22 cellular contexts compared by ENCODE assay signal in genomic region chr2:65371094-65371474, GRCh38.
A peak's percentile ranks its signal among the peaks of the same experiment; 100 is the strongest.
DNase-seq lines count a peak whose midpoint lies in the region; ATAC-seq and TF ChIP-seq lines count a peak whose summit lies in the region.
"Had no signal": no experiment of that assay in that cellular context is flagged by ENCODE, and none has a peak within 500 bp of the region (broad histone marks: within the 10 kb centered on the region; RNA-seq: fewer than 3 reads in every experiment).

No MANE protein-coding gene starts in this region.

- H3K4me1 Mint-ChIP-seq in brain (peaks cover 80% of the 10 kb centered on the region), nephron (peaks cover 82% of the 10 kb centered on the region), type B pancreatic cell (ENCODE audit: unreplicated experiment) (peaks cover 55% of the 10 kb centered on the region), Caco-2 (ENCODE audit: low read depth, unreplicated experiment) (peaks cover 68% of the 10 kb centered on the region)
- H3K4me1 Mint-ChIP-seq: central memory CD8-positive, alpha-beta T cell had no signal

- H3K36me3 Mint-ChIP-seq in brain (peaks cover 15% of the 10 kb centered on the region), nephron (ENCODE audit: low read depth) (no peaks in the 10 kb centered on the region), type B pancreatic cell (peaks cover 5% of the 10 kb centered on the region), Caco-2 (ENCODE audit: insufficient read depth, unreplicated experiment) (peaks cover 20% of the 10 kb centered on the region)

- no peaks in the 10 kb centered on the region for H4K20me1 ChIP-seq in mammary epithelial cell (ENCODE audit: insufficient read depth, low read length)

- CTCF ChIA-PET in mammary epithelial cell (lab: Charles Lee; ENCODE audit: low non-redundant PET) = no interaction called here
- CTCF ChIA-PET in Caco-2 (lab: Charles Lee) = no interaction called here

- H2AFZ ChIP-seq in mammary epithelial cell (ENCODE audit: low read depth, low read length) = no peak overlapping the region
- H2AFZ ChIP-seq: PC-9 had no signal

- H3K36me3 ChIP-seq in breast epithelium = no peaks in the 10 kb centered on the region
- H3K36me3 ChIP-seq in mammary epithelial cell (ENCODE audit: insufficient read depth, low read length) = no peaks in the 10 kb centered on the region
- H3K36me3 ChIP-seq in Caco-2 (ENCODE audit: control insufficient read depth, insufficient read depth, low read length) = no peaks in the 10 kb centered on the region
- H3K36me3 ChIP-seq: sigmoid colon, suprapubic skin had no signal

- no peak for DNase-seq in breast epithelium (ENCODE audit: low spot score in 2 of 2)
- no peak for DNase-seq in mammary epithelial cell
- no peak for DNase-seq in type B pancreatic cell (ENCODE audit: extremely low spot score, unreplicated experiment)
- DNase-seq in Caco-2 = no peak
- no peak for DNase-seq in posterior vena cava (ENCODE audit: low spot score)
- DNase-seq: 8988T; activated CD4-positive, alpha-beta T cell treated with anti-CD3 and anti-CD28 coated beads, Interleukin-2, amount 10 ng/mL, durations not matched to agents 7 days and 5 days; activated CD8-positive, alpha-beta memory T cell treated with anti-CD3 and anti-CD28 coated beads, Interleukin-2, amount 50 U/mL, for 4 hours; activated gamma-delta T cell; amniotic stem cell; effector memory CD4-positive, alpha-beta T cell; KG1; NCI-H1105; NCI-H2081 treated with DMSO at 0.1 percent for 48 hours; PC-9; sigmoid colon had no signal

- intact Hi-C loops in breast epithelium (cut with DNase I; ENCODE audit: low total_unique reads) (no loop called here), mammary epithelial cell (cut with micrococcal nuclease) (no loop called here), Caco-2 (cut with micrococcal nuclease; ENCODE audit: unreplicated experiment) (no loop called here), posterior vena cava (cut with DNase I) (no loop called here)

- no TSS peak for BruUV-seq in mammary epithelial cell (replicated peaks; lab: Mats Ljungman, UMichigan)
- BruUV-seq in Caco-2 (replicated peaks; lab: Mats Ljungman, UMichigan) = no TSS peak

- ATAC-seq in GM18870 (IDR thresholded peaks at IDR 0.05; ENCODE audit: unreplicated experiment) = no peak

- in situ Hi-C loops in mammary epithelial cell (cut with MboI; ENCODE audit: low sequenced_read_pairs in 2 of 2) = no loop called here

- H3K4me3 ChIP-seq in breast epithelium (no peak overlapping the region), mammary epithelial cell (replicated peaks in 1 of 3; ENCODE audit: insufficient read depth in 1 of 3, low read depth in 2 of 3, low read length in 3 of 3) (no peak overlapping the region), Caco-2 (ENCODE audit: low read depth, low read length) (no peak overlapping the region)
- H3K4me3 ChIP-seq: PC-9, sigmoid colon, suprapubic skin had no signal

- TF ChIP-seq CTCF in breast epithelium (IDR thresholded peaks at IDR 0.05) (no peak), mammary epithelial cell (conservative IDR thresholded peaks at IDR 0.05 in 1 of 2, IDR thresholded peaks at IDR 0.05 in 1 of 2; ENCODE audit: extremely low read depth in 1 of 2, insufficient read depth in 1 of 2, low read depth in 1 of 2, low read length in 2 of 2) (no peak), brain (conservative IDR thresholded peaks at IDR 0.05) (no peak), nephron (IDR thresholded peaks at IDR 0.05; ENCODE audit: unreplicated experiment in 3 of 3) (no peak), type B pancreatic cell (conservative IDR thresholded peaks at IDR 0.05) (no peak), Caco-2 (IDR thresholded peaks at IDR 0.05; ENCODE audit: insufficient read depth in 1 of 2, low read depth in 1 of 2, low read length in 1 of 2, severe bottlenecking in 1 of 2, unreplicated experiment in 1 of 2) (no peak)

- H3K4me3 Mint-ChIP-seq in brain = peak overlapping the region in 2 of 5 experiments; percentile 5 to 28
- H3K4me3 Mint-ChIP-seq in nephron = peak overlapping the region in 1 of 3 experiments; percentile 15
- peak overlapping the region; percentile 5 for H3K4me3 Mint-ChIP-seq in type B pancreatic cell
- H3K4me3 Mint-ChIP-seq in Caco-2 (ENCODE audit: unreplicated experiment) = no peak overlapping the region
- H3K4me3 Mint-ChIP-seq: activated CD4-positive, alpha-beta T cell treated with anti-CD3 and anti-CD28 coated beads, Interleukin-2, amount 10 ng/mL, durations not matched to agents 7 days and 5 days; central memory CD8-positive, alpha-beta T cell; neural crest cell had no signal

- H3K4me1 ChIP-seq in breast epithelium = no peaks in the 10 kb centered on the region
- peaks cover 43% of the 10 kb centered on the region for H3K4me1 ChIP-seq in mammary epithelial cell (ENCODE audit: insufficient read depth, low read length)
- H3K4me1 ChIP-seq in Caco-2 = peaks cover 58% of the 10 kb centered on the region

- no peak for TF ChIP-seq POLR2A in breast epithelium (IDR thresholded peaks at IDR 0.05)

- H3K9me3 Mint-ChIP-seq in brain (no peaks in the 10 kb centered on the region), nephron (no peaks in the 10 kb centered on the region), type B pancreatic cell (no peaks in the 10 kb centered on the region), Caco-2 (ENCODE audit: unreplicated experiment) (no peaks in the 10 kb centered on the region)
- H3K9me3 Mint-ChIP-seq: activated CD4-positive, alpha-beta T cell treated with anti-CD3 and anti-CD28 coated beads, Interleukin-2, amount 10 ng/mL, durations not matched to agents 7 days and 5 days; central memory CD8-positive, alpha-beta T cell; neural crest cell had no signal

- H3K79me2 ChIP-seq in mammary epithelial cell (ENCODE audit: insufficient read depth, low read length) = peaks cover 86% of the 10 kb centered on the region

- no peaks in the 10 kb centered on the region for H3K9me3 ChIP-seq in breast epithelium
- H3K9me3 ChIP-seq in mammary epithelial cell (replicated peaks; ENCODE audit: insufficient read depth, low read length) = no peaks in the 10 kb centered on the region
- no peaks in the 10 kb centered on the region for H3K9me3 ChIP-seq in Caco-2
- H3K9me3 ChIP-seq: sigmoid colon, suprapubic skin had no signal

- H3K27ac ChIP-seq in breast epithelium = peak overlapping the region; percentile 30 to 50
- no peak overlapping the region for H3K27ac ChIP-seq in mammary epithelial cell (ENCODE audit: insufficient read depth, low read depth, low read length)
- H3K27ac ChIP-seq: PC-9, sigmoid colon, suprapubic skin had no signal

- dilution Hi-C loops in mammary epithelial cell (cut with HindIII; ENCODE audit: low sequenced_read_pairs) = no loop called here

- H3K27ac Mint-ChIP-seq in brain (peak overlapping the region in 3 of 5 experiments; percentile 16 to 81 (median 66)), nephron (peak overlapping the region; percentile 53 to 71 (median 68)), type B pancreatic cell (no peak overlapping the region), Caco-2 (ENCODE audit: unreplicated experiment) (no peak overlapping the region)
- H3K27ac Mint-ChIP-seq: activated CD4-positive, alpha-beta T cell treated with anti-CD3 and anti-CD28 coated beads, Interleukin-2, amount 10 ng/mL, durations not matched to agents 7 days and 5 days had no signal

- no peak overlapping the region for H3K4me2 ChIP-seq in mammary epithelial cell (ENCODE audit: insufficient read depth, low read depth, low read length)
- H3K4me2 ChIP-seq: PC-9 had no signal

- H3K27me3 Mint-ChIP-seq in brain (no peaks in the 10 kb centered on the region), nephron (ENCODE audit: low read depth) (no peaks in the 10 kb centered on the region), type B pancreatic cell (no peaks in the 10 kb centered on the region), Caco-2 (ENCODE audit: insufficient read depth, unreplicated experiment) (no peaks in the 10 kb centered on the region)
- H3K27me3 Mint-ChIP-seq: central memory CD8-positive, alpha-beta T cell had no signal

- H3K27me3 ChIP-seq in breast epithelium = no peaks in the 10 kb centered on the region
- no peaks in the 10 kb centered on the region for H3K27me3 ChIP-seq in mammary epithelial cell (ENCODE audit: insufficient read depth, low read length)
- no peaks in the 10 kb centered on the region for H3K27me3 ChIP-seq in Caco-2 (replicated peaks; ENCODE audit: control insufficient read depth, insufficient read depth, low read length)
- H3K27me3 ChIP-seq: sigmoid colon, suprapubic skin had no signal

- POLR2A ChIA-PET in Caco-2 (lab: Charles Lee) = no interaction called here

- 88% methylated on average over 2 of the region's 2 CpGs for WGBS in mammary epithelial cell (ENCODE audit: low coverage, missing lambda C conversion rate)

- no peak overlapping the region for H3K9ac ChIP-seq in mammary epithelial cell (ENCODE audit: insufficient read depth, low read length)

Comparison
In these comparisons a context has a peak if more than half of its experiments do, and no peak if none do; other contexts are left out.
1. H3K27ac Mint-ChIP-seq: peak in brain (3 of 5) and nephron (3 of 3); none in type B pancreatic cell (single experiment) and Caco-2 (single experiment).